In genomic region chr10:95363303-95363912, GRCh38 we compare ENCODE assay signal across 8 cellular contexts.
DNase-seq lines count a peak whose midpoint lies in the region; ATAC-seq and TF ChIP-seq lines count a peak whose summit lies in the region.

No MANE protein-coding gene starts in this region.

- H3K4me3 ChIP-seq in CD8-positive, alpha-beta T cell (ENCODE audit: low read depth, low read length) = no peak overlapping the region
- H3K4me3 ChIP-seq in fibroblast of pulmonary artery (replicated peaks; ENCODE audit: low read depth, low read length) (no peak overlapping the region), MG63 (no peak overlapping the region)

- peak; percentile 99 for TF ChIP-seq CTCF in CD8-positive, alpha-beta T cell (IDR thresholded peaks at IDR 0.05)
- TF ChIP-seq CTCF in fibroblast of pulmonary artery (IDR thresholded peaks at IDR 0.05; ENCODE audit: low read length, missing control alignments) (peak; percentile 91), osteocyte (IDR thresholded peaks at IDR 0.05) (peak; percentile 90)

- H3K36me3 ChIP-seq in CD8-positive, alpha-beta T cell (ENCODE audit: insufficient read depth, low read length) = no peaks in the 10 kb centered on the region
- H3K36me3 ChIP-seq in MG63 = no peaks in the 10 kb centered on the region

- no peak overlapping the region for H3K27ac Mint-ChIP-seq in CD8-positive, alpha-beta T cell
- no peak overlapping the region for H3K27ac Mint-ChIP-seq in osteocyte (ENCODE audit: unreplicated experiment)

- DNase-seq in CD8-positive, alpha-beta T cell = peak in 5 of 7 experiments; percentile 6 to 35 (median 29)
- DNase-seq in NCI-H2107 treated with DMSO at 0.1 percent for 48 hours (lab: John Stamatoyannopoulos, UW; ENCODE audit: unreplicated experiment) (peak; percentile 15), fibroblast of pulmonary artery (ENCODE audit: low read depth) (peak; percentile 86), osteocyte (ENCODE audit: extremely low spot score, unreplicated experiment) (no peak), MG63 (no peak)
- DNase-seq in activated CD4-positive, alpha-beta T cell treated with anti-CD3 and anti-CD28 coated beads for 48 hours = peak; percentile 54

- H3K9me3 Mint-ChIP-seq in CD8-positive, alpha-beta T cell = no peaks in the 10 kb centered on the region
- H3K9me3 Mint-ChIP-seq in osteocyte (ENCODE audit: unreplicated experiment) = no peaks in the 10 kb centered on the region

- H3K36me3 Mint-ChIP-seq in CD8-positive, alpha-beta T cell = no peaks in the 10 kb centered on the region
- no peaks in the 10 kb centered on the region for H3K36me3 Mint-ChIP-seq in osteocyte (ENCODE audit: unreplicated experiment)

- intact Hi-C loops in CD8-positive, alpha-beta T cell (cut with DNase I, micrococcal nuclease) = loop anchor here (1.0 to 2.0 kb wide), 4 partner anchors 117 to 733 kb away; no protein-coding TSS in a partner anchor

- no peak overlapping the region for H3K27ac ChIP-seq in CD8-positive, alpha-beta T cell (ENCODE audit: low read depth, low read length)

- no peaks in the 10 kb centered on the region for H3K4me1 ChIP-seq in CD8-positive, alpha-beta T cell (ENCODE audit: insufficient read depth, low read length)

- H3K4me3 Mint-ChIP-seq in CD8-positive, alpha-beta T cell = no peak overlapping the region
- no peak overlapping the region for H3K4me3 Mint-ChIP-seq in osteocyte (ENCODE audit: unreplicated experiment)

- no peaks in the 10 kb centered on the region for H3K27me3 ChIP-seq in CD8-positive, alpha-beta T cell (ENCODE audit: insufficient read depth, low read length)
- H3K27me3 ChIP-seq in MG63 = peaks cover 2% of the 10 kb centered on the region; the same call in 1 of the 2 replicates

- H3K27me3 Mint-ChIP-seq in CD8-positive, alpha-beta T cell (ENCODE audit: low read depth) = peaks cover 11% of the 10 kb centered on the region
- H3K27me3 Mint-ChIP-seq in osteocyte (ENCODE audit: unreplicated experiment) = peaks cover 28% of the 10 kb centered on the region

- POLR2A ChIA-PET in CD8-positive, alpha-beta T cell (lab: Charles Lee) = interaction anchor here (0.6 kb wide), 1 partner anchor 482 kb away, joined by 3 read pairs; no protein-coding TSS in a partner anchor

- ATAC-seq in CD8-positive, alpha-beta T cell = peak; percentile 46
- peak; percentile 66 for ATAC-seq in GM18520 (IDR thresholded peaks at IDR 0.05; ENCODE audit: unreplicated experiment)
- peak; percentile 54 for ATAC-seq in HG03039 (IDR thresholded peaks at IDR 0.05; ENCODE audit: unreplicated experiment)

- H3K4me1 Mint-ChIP-seq in CD8-positive, alpha-beta T cell (ENCODE audit: low read depth) = no peaks in the 10 kb centered on the region
- H3K4me1 Mint-ChIP-seq in osteocyte (ENCODE audit: unreplicated experiment) = no peaks in the 10 kb centered on the region

- CTCF ChIA-PET in CD8-positive, alpha-beta T cell (lab: Charles Lee) = interaction anchor here (0.6 to 7.3 kb wide), 15 partner anchors 10 to 785 kb away, joined by 3 to 56 read pairs (median 3); no protein-coding TSS in a partner anchor

- H3K9me3 ChIP-seq in CD8-positive, alpha-beta T cell (ENCODE audit: low read length) = no peaks in the 10 kb centered on the region
- H3K9me3 ChIP-seq in MG63 = no peaks in the 10 kb centered on the region

Comparison
In these comparisons a context has a peak if more than half of its experiments do, and no peak if none do; other contexts are left out.
1. DNase-seq: peak in CD8-positive, alpha-beta T cell (5 of 7), NCI-H2107 treated with DMSO at 0.1 percent for 48 hours (single experiment), activated CD4-positive, alpha-beta T cell treated with anti-CD3 and anti-CD28 coated beads for 48 hours (single experiment) and fibroblast of pulmonary artery (single experiment); none in osteocyte (single experiment) and MG63 (single experiment).
2. Peak in every context shown above with its lines, with median percentiles within 50 percentile points of each other: ATAC-seq and CTCF ChIP-seq.